Comparison of ENCODE assay signal across 8 cellular contexts in genomic region chr15:44593042-44593736, GRCh38. TPM values are rescaled to one million over a fixed set of nuclear protein-coding genes. Genes with fewer than 3 reads are reported as not detected.
A peak's percentile ranks its signal among the peaks of the same experiment; 100 is the strongest.
DNase-seq lines count a peak whose midpoint lies in the region; ATAC-seq and TF ChIP-seq lines count a peak whose summit lies in the region.

No MANE protein-coding gene starts in this region.

- no peaks in the 10 kb centered on the region for H3K9me3 ChIP-seq in RWPE2 (ENCODE audit: severe bottlenecking)

- no peak overlapping the region for H3K4me3 ChIP-seq in RWPE2 (ENCODE audit: severe bottlenecking)

- H3K4me1 ChIP-seq in RWPE2 (ENCODE audit: insufficient read depth, poor library complexity, severe bottlenecking) = no peaks in the 10 kb centered on the region

- H3K9me3 Mint-ChIP-seq in activated naive CD4-positive, alpha-beta T cell treated with anti-CD3 and anti-CD28 coated beads for 36 hours = no peaks in the 10 kb centered on the region
- no peaks in the 10 kb centered on the region for H3K9me3 Mint-ChIP-seq in stimulated activated naive CD8-positive, alpha-beta T cell treated with anti-CD3 and anti-CD28 coated beads, Interleukin-15, amount 100 ng/mL, for 72 hours

- no peak for TF ChIP-seq POLR2A in erythroblast (IDR thresholded peaks at IDR 0.05; ENCODE audit: low read length)

- H3K4me1 Mint-ChIP-seq in activated naive CD4-positive, alpha-beta T cell treated with anti-CD3 and anti-CD28 coated beads for 36 hours (ENCODE audit: low read depth) = peaks cover 22% of the 10 kb centered on the region
- peaks cover 27% of the 10 kb centered on the region for H3K4me1 Mint-ChIP-seq in stimulated activated naive CD8-positive, alpha-beta T cell treated with anti-CD3 and anti-CD28 coated beads, Interleukin-15, amount 100 ng/mL, for 72 hours

- peak; percentile 61 for ATAC-seq in RWPE2 (ENCODE audit: low read depth)
- ATAC-seq in stimulated activated naive CD8-positive, alpha-beta T cell treated with anti-CD3 and anti-CD28 coated beads, Interleukin-15, amount 100 ng/mL, for 72 hours = peak; percentile 74

- H3K27ac ChIP-seq in RWPE2 (ENCODE audit: poor library complexity, severe bottlenecking) = no peak overlapping the region

- CTCF ChIA-PET in activated naive CD4-positive, alpha-beta T cell treated with anti-CD3 and anti-CD28 coated beads for 36 hours (lab: Charles Lee) = interaction anchor here (0.6 to 5.7 kb wide), 20 partner anchors 9 to 223 kb away, joined by 3 to 55 read pairs (median 4); partner anchors contain the start of genes PATL2, SPG11 and TRIM69

- DNase-seq in activated naive CD4-positive, alpha-beta T cell treated with anti-CD3 and anti-CD28 coated beads for 36 hours = peak; percentile 31
- DNase-seq in activated naive CD4-positive, alpha-beta T cell treated with anti-CD3 and anti-CD28 coated beads, Interleukin-2, amount 50 U/mL, for 16 hours = no peak
- DNase-seq in RWPE2 (ENCODE audit: low spot score) (no peak), erythroblast (lab: John Stamatoyannopoulos, UW) (peak; percentile 23 to 52), SHP77 treated with DMSO at 0.1 percent for 48 hours (lab: John Stamatoyannopoulos, UW) (no peak), globus pallidus (ENCODE audit: low spot score) (no peak), anterior cingulate cortex (lab: John Stamatoyannopoulos, UW) (no peak)
- DNase-seq in stimulated activated naive CD8-positive, alpha-beta T cell treated with anti-CD3 and anti-CD28 coated beads, Interleukin-15, amount 100 ng/mL, for 72 hours = peak in 1 of 2 donors; percentile 20

- intact Hi-C loops in activated naive CD4-positive, alpha-beta T cell treated with anti-CD3 and anti-CD28 coated beads for 36 hours (cut with micrococcal nuclease) = loop anchor here (1.0 to 5.0 kb wide), 2 partner anchors 145 to 259 kb away; no protein-coding TSS in a partner anchor

- peaks cover 96% of the 10 kb centered on the region for H3K36me3 ChIP-seq in RWPE2 (ENCODE audit: low read depth)

- H3K36me3 Mint-ChIP-seq in activated naive CD4-positive, alpha-beta T cell treated with anti-CD3 and anti-CD28 coated beads for 36 hours (ENCODE audit: low read depth) = peaks cover 30% of the 10 kb centered on the region

- no peaks in the 10 kb centered on the region for H3K27me3 Mint-ChIP-seq in activated naive CD4-positive, alpha-beta T cell treated with anti-CD3 and anti-CD28 coated beads for 36 hours (ENCODE audit: low read depth)
- H3K27me3 Mint-ChIP-seq in stimulated activated naive CD8-positive, alpha-beta T cell treated with anti-CD3 and anti-CD28 coated beads, Interleukin-15, amount 100 ng/mL, for 72 hours = no peaks in the 10 kb centered on the region

- TF ChIP-seq CTCF in RWPE2 (IDR thresholded peaks at IDR 0.05; ENCODE audit: poor library complexity, severe bottlenecking) = peak; percentile 76

- no peak overlapping the region for H3K4me3 Mint-ChIP-seq in activated naive CD4-positive, alpha-beta T cell treated with anti-CD3 and anti-CD28 coated beads for 36 hours
- no peak overlapping the region for H3K4me3 Mint-ChIP-seq in stimulated activated naive CD8-positive, alpha-beta T cell treated with anti-CD3 and anti-CD28 coated beads, Interleukin-15, amount 100 ng/mL, for 72 hours

- no peaks in the 10 kb centered on the region for H3K27me3 ChIP-seq in RWPE2 (ENCODE audit: insufficient read depth, poor library complexity, severe bottlenecking)

- no peak overlapping the region for H3K27ac Mint-ChIP-seq in activated naive CD4-positive, alpha-beta T cell treated with anti-CD3 and anti-CD28 coated beads for 36 hours
- H3K27ac Mint-ChIP-seq in stimulated activated naive CD8-positive, alpha-beta T cell treated with anti-CD3 and anti-CD28 coated beads, Interleukin-15, amount 100 ng/mL, for 72 hours = peak overlapping the region; percentile 54 to 70

RNA-seq across cellular contexts. Expression of gene EIF3J, which starts 56.2 kb away (rescaled TPM):
- 10 to 100 TPM; 75.8 to 77.9 TPM for total RNA-seq in activated naive CD4-positive, alpha-beta T cell treated with anti-CD3 and anti-CD28 coated beads for 36 hours

Comparison
In these comparisons a context has a peak if more than half of its experiments do, and no peak if none do; other contexts are left out.
1. DNase-seq: peak in activated naive CD4-positive, alpha-beta T cell treated with anti-CD3 and anti-CD28 coated beads for 36 hours (single experiment) and erythroblast (2 of 2); none in activated naive CD4-positive, alpha-beta T cell treated with anti-CD3 and anti-CD28 coated beads, Interleukin-2, amount 50 U/mL, for 16 hours (single experiment), RWPE2 (single experiment), SHP77 treated with DMSO at 0.1 percent for 48 hours (single experiment), globus pallidus (single experiment) and anterior cingulate cortex (0 of 58).